ENCODE assay signal across 1 cellular context in the genomic region with DNA sequence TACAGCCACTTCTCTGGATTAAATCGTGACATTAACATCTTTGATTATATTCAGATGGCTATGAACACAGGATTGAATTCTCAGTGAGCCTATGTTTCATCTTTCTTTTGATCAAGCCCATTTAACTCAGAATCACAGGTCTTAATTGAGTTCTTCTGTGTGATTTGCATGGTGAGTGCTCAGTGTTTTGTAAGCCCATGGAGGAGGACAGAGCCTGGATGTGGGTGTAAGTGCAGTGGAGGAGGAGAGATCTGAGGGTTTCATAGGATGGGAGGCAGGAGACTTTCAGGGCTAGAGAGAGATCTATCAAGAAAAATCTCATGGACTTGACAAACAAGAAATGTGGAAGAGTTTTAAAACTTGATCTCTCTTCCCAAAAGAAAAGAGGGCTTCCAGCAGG.
TF ChIP-seq lines count a peak whose summit lies in the region.

No MANE protein-coding gene starts in this region.

TF ChIP-seq in K562, 482 proteins besides CTCF, POLR2A, EP300 and RAD21:
- TF ChIP-seq HMGN3 (IDR thresholded peaks at IDR 0.05; ENCODE audit: borderline replicate concordance, extremely low read depth, insufficient read length, low read depth, low read length) (no peak), PHF8 (IDR thresholded peaks at IDR 0.05; ENCODE audit: borderline replicate concordance, low read length) (no peak), DPF2 (IDR thresholded peaks at IDR 0.05) (no peak), ZFPM2 (CRISPR knock-in tag; IDR thresholded peaks at IDR 0.05) (no peak), SMAD4 (CRISPR knock-in tag; conservative IDR thresholded peaks at IDR 0.05) (no peak), CSDE1 (IDR thresholded peaks at IDR 0.05) (no peak), ZBTB2 (IDR thresholded peaks at IDR 0.05) (no peak), LCOR (CRISPR knock-in tag; IDR thresholded peaks at IDR 0.05) (no peak), ZBTB40 (IDR thresholded peaks at IDR 0.05) (no peak), ZBTB40 (CRISPR knock-in tag; IDR thresholded peaks at IDR 0.05) (no peak), ZNF57 (CRISPR knock-in tag; IDR thresholded peaks at IDR 0.05) (no peak), CCAR2 (IDR thresholded peaks at IDR 0.05; ENCODE audit: low read depth, low read length) (no peak), ETS2 (tag; IDR thresholded peaks at IDR 0.05; ENCODE audit: borderline replicate concordance, poor library complexity, severe bottlenecking) (no peak), MLX (CRISPR knock-in tag; conservative IDR thresholded peaks at IDR 0.05) (no peak), YY1 (IDR thresholded peaks at IDR 0.05; ENCODE audit: borderline replicate concordance in 1 of 3, control insufficient read depth in 1 of 3, extremely low read depth in 1 of 3, insufficient read depth in 3 of 3, insufficient read length in 1 of 3, insufficient replicate concordance in 2 of 3, low read depth in 1 of 3, low read length in 2 of 3) (no peak)
- TF ChIP-seq, protein P1, sequence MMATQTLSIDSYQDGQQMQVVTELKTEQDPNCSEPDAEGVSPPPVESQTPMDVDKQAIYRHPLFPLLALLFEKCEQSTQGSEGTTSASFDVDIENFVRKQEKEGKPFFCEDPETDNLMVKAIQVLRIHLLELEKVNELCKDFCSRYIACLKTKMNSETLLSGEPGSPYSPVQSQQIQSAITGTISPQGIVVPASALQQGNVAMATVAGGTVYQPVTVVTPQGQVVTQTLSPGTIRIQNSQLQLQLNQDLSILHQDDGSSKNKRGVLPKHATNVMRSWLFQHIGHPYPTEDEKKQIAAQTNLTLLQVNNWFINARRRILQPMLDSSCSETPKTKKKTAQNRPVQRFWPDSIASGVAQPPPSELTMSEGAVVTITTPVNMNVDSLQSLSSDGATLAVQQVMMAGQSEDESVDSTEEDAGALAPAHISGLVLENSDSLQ (IDR thresholded peaks at IDR 0.05) = no peak
- TF ChIP-seq, protein P2, sequence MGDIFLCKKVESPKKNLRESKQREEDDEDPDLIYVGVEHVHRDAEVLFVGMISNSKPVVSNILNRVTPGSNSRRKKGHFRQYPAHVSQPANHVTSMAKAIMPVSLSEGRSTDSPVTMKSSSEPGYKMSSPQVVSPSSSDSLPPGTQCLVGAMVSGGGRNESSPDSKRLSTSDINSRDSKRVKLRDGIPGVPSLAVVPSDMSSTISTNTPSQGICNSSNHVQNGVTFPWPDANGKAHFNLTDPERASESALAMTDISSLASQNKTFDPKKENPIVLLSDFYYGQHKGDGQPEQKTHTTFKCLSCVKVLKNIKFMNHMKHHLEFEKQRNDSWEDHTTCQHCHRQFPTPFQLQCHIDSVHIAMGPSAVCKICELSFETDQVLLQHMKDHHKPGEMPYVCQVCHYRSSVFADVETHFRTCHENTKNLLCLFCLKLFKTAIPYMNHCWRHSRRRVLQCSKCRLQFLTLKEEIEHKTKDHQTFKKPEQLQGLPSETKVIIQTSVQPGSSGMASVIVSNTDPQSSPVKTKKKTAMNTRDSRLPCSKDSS (IDR thresholded peaks at IDR 0.05; ENCODE audit: low read depth, partially characterized antibody) = no peak
- TF ChIP-seq, protein P3, sequence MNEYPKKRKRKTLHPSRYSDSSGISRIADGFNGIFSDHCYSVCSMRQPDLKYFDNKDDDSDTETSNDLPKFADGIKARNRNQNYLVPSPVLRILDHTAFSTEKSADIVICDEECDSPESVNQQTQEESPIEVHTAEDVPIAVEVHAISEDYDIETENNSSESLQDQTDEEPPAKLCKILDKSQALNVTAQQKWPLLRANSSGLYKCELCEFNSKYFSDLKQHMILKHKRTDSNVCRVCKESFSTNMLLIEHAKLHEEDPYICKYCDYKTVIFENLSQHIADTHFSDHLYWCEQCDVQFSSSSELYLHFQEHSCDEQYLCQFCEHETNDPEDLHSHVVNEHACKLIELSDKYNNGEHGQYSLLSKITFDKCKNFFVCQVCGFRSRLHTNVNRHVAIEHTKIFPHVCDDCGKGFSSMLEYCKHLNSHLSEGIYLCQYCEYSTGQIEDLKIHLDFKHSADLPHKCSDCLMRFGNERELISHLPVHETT (CRISPR knock-in tag; conservative IDR thresholded peaks at IDR 0.05 in 1 of 2, IDR thresholded peaks at IDR 0.05 in 1 of 2) = no peak
